ENCODE assay signal across 8 cellular contexts in the genomic region with DNA sequence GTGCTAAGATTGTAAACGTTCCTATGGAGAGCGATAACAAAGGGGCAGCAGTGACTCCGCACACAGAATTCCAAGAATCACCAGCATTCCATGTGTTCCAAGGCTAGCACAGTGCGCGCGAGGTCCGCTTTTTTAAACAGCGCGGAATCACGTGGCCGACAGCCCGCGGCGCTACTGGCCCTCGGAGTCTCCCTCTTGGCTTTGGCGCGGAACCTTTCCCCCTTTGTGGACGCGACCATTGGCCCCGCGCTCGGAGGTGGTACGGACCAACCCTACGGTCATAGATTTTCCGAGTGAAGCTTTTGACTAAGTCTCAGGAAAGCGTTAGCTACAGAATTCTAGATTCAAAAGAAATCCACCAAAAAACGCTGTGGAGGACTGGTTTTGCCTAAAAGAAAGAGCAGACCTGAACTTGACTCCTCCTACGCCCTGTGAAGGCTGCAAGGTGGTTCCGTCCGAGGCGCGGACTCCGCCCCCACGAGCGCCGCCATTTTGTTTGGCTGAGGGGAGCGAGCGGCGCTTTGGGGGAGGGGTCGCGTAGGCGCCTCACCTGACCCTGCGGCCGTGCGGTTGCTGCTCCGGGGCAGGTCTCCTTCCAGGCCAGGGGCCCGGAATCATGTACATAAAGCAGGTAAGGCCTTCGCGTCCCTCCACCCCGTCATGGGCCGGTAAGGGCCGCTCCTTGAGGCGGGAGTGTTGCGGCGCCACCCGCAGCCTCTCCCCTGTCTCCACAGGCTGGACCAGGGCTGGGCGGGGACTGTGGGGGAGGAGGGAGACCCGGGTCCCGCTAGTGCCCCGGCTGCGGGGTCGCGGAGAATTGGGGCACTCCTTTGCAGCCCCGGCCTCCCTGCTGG.
A peak's percentile ranks its signal among the peaks of the same experiment; 100 is the strongest.
DNase-seq lines count a peak whose midpoint lies in the region; ATAC-seq and TF ChIP-seq lines count a peak whose summit lies in the region.

Gene SMC3, plus strand, starts transcription at position 495 of the 854 bp plus-strand sequence. Its CDS starts 122 bp downstream, at position 617.

- peak within 1 kb of the TSS; percentile 96 for H3K27ac Mint-ChIP-seq in central memory CD8-positive, alpha-beta T cell (ENCODE audit: low read depth)

- in situ Hi-C loops in GM18951 (cut with MboI; ENCODE audit: low sequenced_read_pairs, unreplicated experiment), result no loop called here

- H3K4me1 Mint-ChIP-seq in central memory CD8-positive, alpha-beta T cell, result peaks cover 24% of the 10 kb centered on the region

- peak; percentile 78 for TF ChIP-seq POLR2A in GM18951 (IDR thresholded peaks at IDR 0.05; ENCODE audit: extremely low read depth, insufficient read depth, insufficient read length)

- H3K36me3 Mint-ChIP-seq in central memory CD8-positive, alpha-beta T cell (ENCODE audit: insufficient read depth), result peaks cover 12% of the 10 kb centered on the region

- peak; percentile 89 for ATAC-seq in HG03196 (IDR thresholded peaks at IDR 0.05; ENCODE audit: unreplicated experiment)
- peak; percentile 85 for ATAC-seq in central memory CD8-positive, alpha-beta T cell (replicated peaks; ENCODE audit: extremely low read depth, poor library complexity, severe bottlenecking)

- H3K4me3 Mint-ChIP-seq in central memory CD8-positive, alpha-beta T cell, result peak within 1 kb of the TSS; percentile 98

- DNase-seq in AG08395 (ENCODE audit: low spot score) (peak; percentile 92), NCI-H345 (lab: John Stamatoyannopoulos, UW) (peak; percentile 90), iris pigment epithelial cell (ENCODE audit: low read depth) (peak; percentile 91)
- DNase-seq in activated CD4-positive, CD25-positive, alpha-beta regulatory T cell treated with anti-CD3 and anti-CD28 coated beads, Interleukin-2, amount 50 U/mL, for 16 hours (ENCODE audit: low read depth, low spot score), result peak; percentile 85
- DNase-seq in central memory CD8-positive, alpha-beta T cell (ENCODE audit: low spot score in 2 of 2), result peak; percentile 85 to 89
- peak; percentile 82 to 90 for DNase-seq in stimulated activated CD4-positive, alpha-beta T cell treated with anti-CD3 and anti-CD28 coated beads, Interleukin-12 subunit alpha, Interleukin-12 subunit beta, amount 100 ng/mL, for 24 hours (ENCODE audit: low read depth in 2 of 2)

- peaks cover 22% of the 10 kb centered on the region for H3K27me3 Mint-ChIP-seq in central memory CD8-positive, alpha-beta T cell

- no peaks in the 10 kb centered on the region for H3K9me3 Mint-ChIP-seq in central memory CD8-positive, alpha-beta T cell

Comparison
In these comparisons a context has a peak if more than half of its experiments do, and no peak if none do; other contexts are left out.
1. Peak in every context shown above with its lines: DNase-seq and ATAC-seq.